Comparison of ENCODE assay signal across 8 cellular contexts in genomic region chr19:48468806-48469055, GRCh38. TPM values are rescaled to one million over a fixed set of nuclear protein-coding genes. Genes with fewer than 3 reads are reported as not detected.
DNase-seq lines count a peak whose midpoint lies in the region; ATAC-seq and TF ChIP-seq lines count a peak whose summit lies in the region.

No MANE protein-coding gene starts in this region.

- no peak for ATAC-seq in CD4-positive, alpha-beta T cell (ENCODE audit: poor library complexity)
- no peak for ATAC-seq in HG02678 (IDR thresholded peaks at IDR 0.05; ENCODE audit: unreplicated experiment)
- ATAC-seq in HG03280 (IDR thresholded peaks at IDR 0.05; ENCODE audit: unreplicated experiment) = no peak

- peak overlapping the region; percentile 82 for H3K27ac Mint-ChIP-seq in CD4-positive, alpha-beta T cell

- peak overlapping the region; percentile 73 for H3K9ac ChIP-seq in endocrine pancreas (ENCODE audit: control insufficient read depth, insufficient read depth, low read length)

- H3K4me3 Mint-ChIP-seq in CD4-positive, alpha-beta T cell = peak overlapping the region; percentile 90

- intact Hi-C loops in CD4-positive, alpha-beta T cell (cut with DNase I, micrococcal nuclease) = loop anchor here (1.0 to 5.0 kb wide), 5 partner anchors 22 to 524 kb away; partner anchors contain the start of genes GRWD1 (in 1 of the 2), GYS1 (in 1 of the 2), RUVBL2 (in 1 of the 2) and TMEM143 (in 1 of the 2)

- TF ChIP-seq CTCF in CD4-positive, alpha-beta T cell (IDR thresholded peaks at IDR 0.05) = no peak
- TF ChIP-seq CTCF in neutrophil (IDR thresholded peaks at IDR 0.05) = peak; percentile 32

- peaks cover 21% of the 10 kb centered on the region for H3K4me1 Mint-ChIP-seq in CD4-positive, alpha-beta T cell (ENCODE audit: low read depth)

- H3K27me3 ChIP-seq in CD4-positive, alpha-beta T cell (ENCODE audit: control insufficient read depth, insufficient read depth, low read length) = no peaks in the 10 kb centered on the region
- H3K27me3 ChIP-seq in endocrine pancreas (ENCODE audit: control insufficient read depth, insufficient read depth, low read length) (no peaks in the 10 kb centered on the region), neutrophil (no peaks in the 10 kb centered on the region)

- no peaks in the 10 kb centered on the region for H3K27me3 Mint-ChIP-seq in CD4-positive, alpha-beta T cell

- peaks cover 39% of the 10 kb centered on the region for H3K36me3 Mint-ChIP-seq in CD4-positive, alpha-beta T cell (ENCODE audit: low read depth)

- H3K4me3 ChIP-seq in endocrine pancreas (ENCODE audit: control insufficient read depth, insufficient read depth, low read length) = peak overlapping the region; percentile 70
- H3K4me3 ChIP-seq in neutrophil (ENCODE audit: low read depth in 1 of 2, low read length in 1 of 2) = peak overlapping the region; percentile 77 to 98

- DNase-seq in CD4-positive, alpha-beta T cell = no peak
- DNase-seq in NCI-H2107 (lab: John Stamatoyannopoulos, UW) (peak; percentile 99), NCI-H446 treated with DMSO at 0.1 percent for 48 hours (lab: John Stamatoyannopoulos, UW) (no peak), HEK293T (ENCODE audit: extremely low spot score) (no peak)

- H3K36me3 ChIP-seq in endocrine pancreas (ENCODE audit: control insufficient read depth, insufficient read depth, low read length) = peaks cover 6% of the 10 kb centered on the region
- peaks cover 35% of the 10 kb centered on the region for H3K36me3 ChIP-seq in neutrophil

- POLR2A ChIA-PET in CD4-positive, alpha-beta T cell (lab: Charles Lee) = no interaction called here
- POLR2A ChIA-PET in HEK293T (lab: Yijun Ruan, JAX) = interaction anchor here (0.8 kb wide), 1 partner anchor 23 kb away, joined by 4 read pairs; the partner anchor contains the start of gene GRWD1

- no peaks in the 10 kb centered on the region for H3K9me3 Mint-ChIP-seq in CD4-positive, alpha-beta T cell

- no peaks in the 10 kb centered on the region for H3K4me1 ChIP-seq in endocrine pancreas (ENCODE audit: control insufficient read depth, insufficient read depth, low read length)
- H3K4me1 ChIP-seq in neutrophil (ENCODE audit: control insufficient read depth in 1 of 2, insufficient read depth in 1 of 2, low read depth in 1 of 2, low read length in 1 of 2) = peaks cover 19 to 20% of the 10 kb centered on the region in 2 experiments

- CTCF ChIA-PET in CD4-positive, alpha-beta T cell (lab: Charles Lee) = no interaction called here
- CTCF ChIA-PET in HEK293T (lab: Yijun Ruan, JAX) = no interaction called here

- H3K9me3 ChIP-seq in CD4-positive, alpha-beta T cell (ENCODE audit: control insufficient read depth, low read length) = no peaks in the 10 kb centered on the region
- no peaks in the 10 kb centered on the region for H3K9me3 ChIP-seq in endocrine pancreas (ENCODE audit: control insufficient read depth, low read length)
- H3K9me3 ChIP-seq in neutrophil = no peaks in the 10 kb centered on the region

- H3K27ac ChIP-seq in CD4-positive, alpha-beta T cell (ENCODE audit: low read depth, low read length) = no peak overlapping the region
- peak overlapping the region; percentile 94 for H3K27ac ChIP-seq in neutrophil

TF ChIP-seq in HEK293T, 16 proteins besides CTCF, POLR2A, EP300 and RAD21:
- TF ChIP-seq SUZ12 (IDR thresholded peaks at IDR 0.05) (no peak), FOXA1 (IDR thresholded peaks at IDR 0.05) (no peak), ELF4 (IDR thresholded peaks at IDR 0.05) (no peak), HDGF (IDR thresholded peaks at IDR 0.05; ENCODE audit: borderline replicate concordance) (no peak), TARDBP (IDR thresholded peaks at IDR 0.05) (no peak), ARNT (IDR thresholded peaks at IDR 0.05) (no peak), L3MBTL2 (conservative IDR thresholded peaks at IDR 0.05) (no peak), BHLHE40 (IDR thresholded peaks at IDR 0.05; ENCODE audit: borderline replicate concordance) (no peak), LEF1 (IDR thresholded peaks at IDR 0.05; ENCODE audit: borderline replicate concordance) (no peak), NFRKB (IDR thresholded peaks at IDR 0.05) (no peak), SP1 (IDR thresholded peaks at IDR 0.05) (no peak), PKNOX1 (IDR thresholded peaks at IDR 0.05) (no peak), CTBP1 (IDR thresholded peaks at IDR 0.05; ENCODE audit: borderline replicate concordance) (no peak), ZNF384 (IDR thresholded peaks at IDR 0.05) (no peak), FOXK2 (IDR thresholded peaks at IDR 0.05) (no peak; the same call in 1 of the 2 replicates), FOXM1 (IDR thresholded peaks at IDR 0.05; ENCODE audit: borderline replicate concordance) (no peak)

RNA-seq across cellular contexts. Expression of gene CYTH2, which starts 0.4 kb away (rescaled TPM):
- 10 to 100 TPM; 23.4 to 25.3 TPM for total RNA-seq in CD4-positive, alpha-beta T cell

RNA-seq across cellular contexts. Expression of gene KCNJ14, which starts 13.4 kb away (rescaled TPM):
- total RNA-seq in CD4-positive, alpha-beta T cell = 1 to 10 TPM; 1.7 to 2.0 TPM

RNA-seq across cellular contexts. Expression of gene GRWD1, which starts 22.9 kb away (rescaled TPM):
- total RNA-seq in CD4-positive, alpha-beta T cell = 10 to 100 TPM; 21.4 to 21.7 TPM

RNA-seq across cellular contexts. Expression of gene LMTK3, which starts 42.9 kb away (rescaled TPM):
- 10 to 100 TPM; 15.6 to 18.9 TPM for total RNA-seq in CD4-positive, alpha-beta T cell
